1 cellular context compared by ENCODE assay signal in the genomic region with DNA sequence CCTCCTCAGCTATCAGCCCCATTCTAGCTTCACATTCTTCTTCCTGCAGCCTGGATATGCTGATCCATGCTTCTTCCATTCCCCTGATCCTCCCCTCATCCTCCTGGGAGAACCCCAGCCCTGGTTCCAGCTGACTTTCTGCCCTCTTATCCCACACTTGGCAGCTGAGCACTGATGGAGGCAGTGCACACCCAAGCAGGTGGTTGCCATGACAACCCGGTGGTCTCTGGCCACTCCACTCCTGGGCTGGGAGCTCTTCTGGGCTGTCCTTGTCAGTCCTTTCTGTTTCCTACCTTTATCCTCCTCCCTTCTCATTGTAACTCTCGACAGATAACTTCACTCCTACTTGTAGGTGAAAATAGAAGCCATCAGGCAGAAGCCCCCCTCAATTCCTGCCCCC.
TF ChIP-seq lines count a peak whose summit lies in the region.

No MANE protein-coding gene starts in this region.

TF ChIP-seq in H1, 55 proteins besides CTCF, POLR2A, EP300 and RAD21:
- TF ChIP-seq SIN3A (conservative IDR thresholded peaks at IDR 0.05 in 1 of 2, IDR thresholded peaks at IDR 0.05 in 1 of 2; ENCODE audit: low read depth in 1 of 2, low read length in 2 of 2), result no peak
- no peak for TF ChIP-seq SIX5 (IDR thresholded peaks at IDR 0.05; ENCODE audit: low read depth, low read length)
- no peak for TF ChIP-seq RNF2 (IDR thresholded peaks at IDR 0.05; ENCODE audit: borderline replicate concordance, low read depth, low read length, missing control alignments, poor library complexity, severe bottlenecking)
- TF ChIP-seq CEBPB (IDR thresholded peaks at IDR 0.05; ENCODE audit: low read depth, low read length), result no peak
- TF ChIP-seq CREB1 (IDR thresholded peaks at IDR 0.05), result no peak
- TF ChIP-seq FOSL1 (IDR thresholded peaks at IDR 0.05; ENCODE audit: insufficient read depth, low read depth, low read length), result no peak
- no peak for TF ChIP-seq PHF8 (conservative IDR thresholded peaks at IDR 0.05; ENCODE audit: low read depth, low read length)
- TF ChIP-seq HDAC2 (IDR thresholded peaks at IDR 0.05; ENCODE audit: borderline replicate concordance in 1 of 2, low read depth in 2 of 2, low read length in 2 of 2), result no peak
